In genomic region chr12:62772556-62772955, GRCh38 we compare ENCODE assay signal across 1 cellular context.
TF ChIP-seq lines count a peak whose summit lies in the region.

No MANE protein-coding gene starts in this region.

TF ChIP-seq in SK-N-SH treated with all-trans-retinoic acid at 6 μM for 48 hours, 23 proteins besides CTCF, POLR2A, EP300 and RAD21 (continued from another document):
- TF ChIP-seq PATZ1 (CRISPR knock-in tag; IDR thresholded peaks at IDR 0.05; ENCODE audit: borderline replicate concordance) (no peak), TOX (CRISPR knock-in tag; IDR thresholded peaks at IDR 0.05; ENCODE audit: borderline replicate concordance) (no peak)
